1 cellular context compared by ENCODE assay signal in the genomic region with DNA sequence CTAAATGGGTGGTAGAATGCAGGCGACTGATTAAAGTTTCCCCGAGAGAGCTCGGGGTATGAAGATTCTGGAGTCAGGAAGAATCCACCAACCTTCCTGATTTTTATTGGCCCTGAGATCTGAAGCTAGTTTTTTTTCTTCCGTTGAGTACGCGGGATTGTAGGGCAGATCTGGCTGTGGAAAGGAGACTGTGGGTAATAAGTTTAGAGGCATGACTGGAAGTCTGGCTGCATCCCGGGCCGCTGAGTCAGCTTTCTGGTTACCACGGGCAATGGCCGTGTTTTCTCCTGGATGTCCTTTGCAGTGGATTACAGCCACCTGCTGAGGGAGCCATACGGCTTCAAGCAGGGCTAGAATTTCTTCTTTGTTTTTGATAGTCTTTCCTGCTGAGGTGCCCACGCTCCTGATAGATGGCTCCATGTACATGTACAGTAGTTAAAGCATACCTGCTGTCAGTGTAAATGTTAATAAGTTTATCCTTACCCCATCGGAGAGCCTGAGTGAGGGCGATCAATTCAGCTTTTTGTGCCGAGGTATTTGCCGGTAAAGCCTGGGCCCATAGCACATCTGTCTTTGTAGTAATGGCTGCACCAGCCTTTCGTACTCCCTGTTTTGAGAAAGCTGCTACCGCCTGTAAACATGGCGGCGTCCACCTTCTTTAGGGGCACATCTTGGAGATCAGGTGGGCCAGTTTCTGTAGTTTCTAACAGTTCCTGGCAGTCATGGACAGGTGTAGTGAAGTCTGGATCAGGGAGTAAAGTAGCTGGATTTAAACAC.
A peak's percentile ranks its signal among the peaks of the same experiment; 100 is the strongest.
TF ChIP-seq lines count a peak whose summit lies in the region.

No MANE protein-coding gene starts in this region.

TF ChIP-seq in K562, 482 proteins besides CTCF, POLR2A, EP300 and RAD21 (continued from another document and continues in another):
- TF ChIP-seq ZNF318 (IDR thresholded peaks at IDR 0.05; ENCODE audit: borderline replicate concordance in 1 of 2, low read depth in 1 of 2) (no peak), NEUROD1 (IDR thresholded peaks at IDR 0.05; ENCODE audit: borderline replicate concordance, low read depth, low read length, partially characterized antibody) (peak; percentile 50), FOSL1 (tag; conservative IDR thresholded peaks at IDR 0.05) (peak; percentile 84), ZNF224 (CRISPR knock-in tag; IDR thresholded peaks at IDR 0.05) (no peak), MGA (IDR thresholded peaks at IDR 0.05) (no peak), CEBPB (tag; IDR thresholded peaks at IDR 0.05) (no peak), ARID1B (IDR thresholded peaks at IDR 0.05) (0 out of 2 replicates have a peak, but pooled peaks have one; percentile 27), ERF (CRISPR knock-in tag; IDR thresholded peaks at IDR 0.05) (no peak), ARNT (IDR thresholded peaks at IDR 0.05) (peak in 1 of 2 experiments; percentile 62; a peak in 1 of 4 replicates), CTBP1 (IDR thresholded peaks at IDR 0.05; ENCODE audit: borderline replicate concordance) (peak; percentile 85), MAFK (IDR thresholded peaks at IDR 0.05; ENCODE audit: low read length) (peak; percentile 95), GABPB1 (CRISPR knock-in tag; IDR thresholded peaks at IDR 0.05) (peak; percentile 24; the same call in 1 of the 2 replicates), CSDE1 (IDR thresholded peaks at IDR 0.05) (peak in 1 of 2 experiments; percentile 50; a peak in 2 of 4 replicates), SLC30A9 (CRISPR knock-in tag; IDR thresholded peaks at IDR 0.05) (no peak), ZNF324 (CRISPR knock-in tag; IDR thresholded peaks at IDR 0.05) (no peak), PML (IDR thresholded peaks at IDR 0.05; ENCODE audit: low read length) (no peak), ZNF184 (CRISPR knock-in tag; IDR thresholded peaks at IDR 0.05) (no peak), TAF7 (tag; IDR thresholded peaks at IDR 0.05) (no peak), ATF3 (IDR thresholded peaks at IDR 0.05) (peak; percentile 57), ATF3 (CRISPR knock-in tag; conservative IDR thresholded peaks at IDR 0.05) (peak; percentile 85; the same call in 1 of the 2 replicates), SMAD2 (IDR thresholded peaks at IDR 0.05; ENCODE audit: low read depth, low read length) (no peak)
- TF ChIP-seq, protein P1, sequence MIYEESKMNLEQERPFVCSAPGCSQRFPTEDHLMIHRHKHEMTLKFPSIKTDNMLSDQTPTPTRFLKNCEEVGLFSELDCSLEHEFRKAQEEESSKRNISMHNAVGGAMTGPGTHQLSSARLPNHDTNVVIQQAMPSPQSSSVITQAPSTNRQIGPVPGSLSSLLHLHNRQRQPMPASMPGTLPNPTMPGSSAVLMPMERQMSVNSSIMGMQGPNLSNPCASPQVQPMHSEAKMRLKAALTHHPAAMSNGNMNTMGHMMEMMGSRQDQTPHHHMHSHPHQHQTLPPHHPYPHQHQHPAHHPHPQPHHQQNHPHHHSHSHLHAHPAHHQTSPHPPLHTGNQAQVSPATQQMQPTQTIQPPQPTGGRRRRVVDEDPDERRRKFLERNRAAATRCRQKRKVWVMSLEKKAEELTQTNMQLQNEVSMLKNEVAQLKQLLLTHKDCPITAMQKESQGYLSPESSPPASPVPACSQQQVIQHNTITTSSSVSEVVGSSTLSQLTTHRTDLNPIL (CRISPR knock-in tag; IDR thresholded peaks at IDR 0.05): no peak
- TF ChIP-seq, protein P2, sequence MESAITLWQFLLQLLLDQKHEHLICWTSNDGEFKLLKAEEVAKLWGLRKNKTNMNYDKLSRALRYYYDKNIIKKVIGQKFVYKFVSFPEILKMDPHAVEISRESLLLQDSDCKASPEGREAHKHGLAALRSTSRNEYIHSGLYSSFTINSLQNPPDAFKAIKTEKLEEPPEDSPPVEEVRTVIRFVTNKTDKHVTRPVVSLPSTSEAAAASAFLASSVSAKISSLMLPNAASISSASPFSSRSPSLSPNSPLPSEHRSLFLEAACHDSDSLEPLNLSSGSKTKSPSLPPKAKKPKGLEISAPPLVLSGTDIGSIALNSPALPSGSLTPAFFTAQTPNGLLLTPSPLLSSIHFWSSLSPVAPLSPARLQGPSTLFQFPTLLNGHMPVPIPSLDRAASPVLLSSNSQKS (CRISPR knock-in tag; IDR thresholded peaks at IDR 0.05): no peak
- TF ChIP-seq, protein P3, sequence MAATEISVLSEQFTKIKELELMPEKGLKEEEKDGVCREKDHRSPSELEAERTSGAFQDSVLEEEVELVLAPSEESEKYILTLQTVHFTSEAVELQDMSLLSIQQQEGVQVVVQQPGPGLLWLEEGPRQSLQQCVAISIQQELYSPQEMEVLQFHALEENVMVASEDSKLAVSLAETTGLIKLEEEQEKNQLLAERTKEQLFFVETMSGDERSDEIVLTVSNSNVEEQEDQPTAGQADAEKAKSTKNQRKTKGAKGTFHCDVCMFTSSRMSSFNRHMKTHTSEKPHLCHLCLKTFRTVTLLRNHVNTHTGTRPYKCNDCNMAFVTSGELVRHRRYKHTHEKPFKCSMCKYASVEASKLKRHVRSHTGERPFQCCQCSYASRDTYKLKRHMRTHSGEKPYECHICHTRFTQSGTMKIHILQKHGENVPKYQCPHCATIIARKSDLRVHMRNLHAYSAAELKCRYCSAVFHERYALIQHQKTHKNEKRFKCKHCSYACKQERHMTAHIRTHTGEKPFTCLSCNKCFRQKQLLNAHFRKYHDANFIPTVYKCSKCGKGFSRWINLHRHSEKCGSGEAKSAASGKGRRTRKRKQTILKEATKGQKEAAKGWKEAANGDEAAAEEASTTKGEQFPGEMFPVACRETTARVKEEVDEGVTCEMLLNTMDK (IDR thresholded peaks at IDR 0.05; ENCODE audit: borderline replicate concordance, insufficient read depth, low read depth, low read length, poor library complexity, severe bottlenecking): no peak
